18 cellular contexts compared by ENCODE assay signal in genomic region chr11:44453871-44454270, GRCh38.
A peak's percentile ranks its signal among the peaks of the same experiment; 100 is the strongest.
DNase-seq lines count a peak whose midpoint lies in the region; ATAC-seq and TF ChIP-seq lines count a peak whose summit lies in the region.
"Had no signal": no experiment of that assay in that cellular context is flagged by ENCODE, and none has a peak within 500 bp of the region (broad histone marks: within the 10 kb centered on the region; RNA-seq: fewer than 3 reads in every experiment).

No MANE protein-coding gene starts in this region.

- no peak for ATAC-seq in T-helper 17 cell
- ATAC-seq: GM12878, HCT116, HepG2 had no signal

- no peak overlapping the region for H3K4me3 Mint-ChIP-seq in activated CD4-positive, alpha-beta T cell treated with anti-CD3 and anti-CD28 coated beads, Interleukin-2, amount 10 ng/mL, durations not matched to agents 24 days and 14 days
- no peak overlapping the region for H3K4me3 Mint-ChIP-seq in T-helper 17 cell
- H3K4me3 Mint-ChIP-seq: CD14-positive monocyte; CD4-positive, alpha-beta memory T cell had no signal

- H3K9me3 ChIP-seq in tibial artery (no peaks in the 10 kb centered on the region), T-helper 17 cell (ENCODE audit: control insufficient read depth, low read length, poor library complexity, severe bottlenecking) (no peaks in the 10 kb centered on the region)

- DNase-seq in activated CD8-positive, alpha-beta memory T cell treated with anti-CD3 and anti-CD28 coated beads for 24 hours: peak; percentile 19
- no peak for DNase-seq in activated CD8-positive, alpha-beta memory T cell treated with anti-CD3 and anti-CD28 coated beads, Interleukin-2, amount 50 U/mL, for 4 hours
- peak; percentile 64 for DNase-seq in ELF-1 (ENCODE audit: low read depth, low spot score)
- peak; percentile 29 for DNase-seq in coronary artery (ENCODE audit: low spot score)
- DNase-seq in mesenteric fat pad (ENCODE audit: low spot score): peak; percentile 69
- no peak for DNase-seq in tibial artery
- DNase-seq in activated CD4-positive, alpha-beta T cell treated with anti-CD3 and anti-CD28 coated beads, Interleukin-2, amount 10 ng/mL, durations not matched to agents 24 days and 14 days: no peak
- no peak for DNase-seq in T-helper 17 cell
- DNase-seq: 8988T; CD4-positive, alpha-beta memory T cell; DMS153; DMS79; GOT3 had no signal

- H3K4me3 ChIP-seq in coronary artery (no peak overlapping the region), tibial artery (no peak overlapping the region)
- H3K4me3 ChIP-seq: BLaER1, GM12878 had no signal

- peaks cover 0 to 10% of the 10 kb centered on the region in 2 donors for H3K27me3 ChIP-seq in tibial artery
- H3K27me3 ChIP-seq: BLaER1 had no signal

- H3K36me3 ChIP-seq in tibial artery: no peaks in the 10 kb centered on the region
- H3K36me3 ChIP-seq: BLaER1 had no signal

- H3K27ac ChIP-seq in coronary artery: no peak overlapping the region
- H3K27ac ChIP-seq in tibial artery: no peak overlapping the region
- H3K27ac ChIP-seq: BLaER1 had no signal

- H3K36me3 Mint-ChIP-seq in activated CD4-positive, alpha-beta T cell treated with anti-CD3 and anti-CD28 coated beads, Interleukin-2, amount 10 ng/mL, durations not matched to agents 24 days and 14 days (ENCODE audit: low read depth): no peaks in the 10 kb centered on the region
- H3K36me3 Mint-ChIP-seq in T-helper 17 cell (ENCODE audit: low read depth): no peaks in the 10 kb centered on the region
- H3K36me3 Mint-ChIP-seq: CD14-positive monocyte; CD4-positive, alpha-beta memory T cell had no signal

- no peaks in the 10 kb centered on the region for H3K27me3 Mint-ChIP-seq in activated CD4-positive, alpha-beta T cell treated with anti-CD3 and anti-CD28 coated beads, Interleukin-2, amount 10 ng/mL, durations not matched to agents 24 days and 14 days
- H3K27me3 Mint-ChIP-seq in T-helper 17 cell: peaks cover 9% of the 10 kb centered on the region
- H3K27me3 Mint-ChIP-seq: CD4-positive, alpha-beta memory T cell had no signal

- no peak overlapping the region for H3K27ac Mint-ChIP-seq in activated CD4-positive, alpha-beta T cell treated with anti-CD3 and anti-CD28 coated beads, Interleukin-2, amount 10 ng/mL, durations not matched to agents 24 days and 14 days
- H3K27ac Mint-ChIP-seq in T-helper 17 cell: no peak overlapping the region
- H3K27ac Mint-ChIP-seq: CD14-positive monocyte had no signal

- no peaks in the 10 kb centered on the region for H3K4me1 ChIP-seq in tibial artery

- no peaks in the 10 kb centered on the region for H3K4me1 Mint-ChIP-seq in activated CD4-positive, alpha-beta T cell treated with anti-CD3 and anti-CD28 coated beads, Interleukin-2, amount 10 ng/mL, durations not matched to agents 24 days and 14 days
- H3K4me1 Mint-ChIP-seq in T-helper 17 cell: no peaks in the 10 kb centered on the region
- H3K4me1 Mint-ChIP-seq: CD14-positive monocyte; CD4-positive, alpha-beta memory T cell had no signal

- H3K9me3 Mint-ChIP-seq in activated CD4-positive, alpha-beta T cell treated with anti-CD3 and anti-CD28 coated beads, Interleukin-2, amount 10 ng/mL, durations not matched to agents 24 days and 14 days: no peaks in the 10 kb centered on the region
- H3K9me3 Mint-ChIP-seq: CD14-positive monocyte; CD4-positive, alpha-beta memory T cell had no signal

- TF ChIP-seq CTCF in coronary artery (IDR thresholded peaks at IDR 0.05) (no peak), tibial artery (IDR thresholded peaks at IDR 0.05) (no peak)

- intact Hi-C loops in tibial artery (cut with DNase I; ENCODE audit: low total_unique reads): no loop called here
- intact Hi-C loops in activated CD4-positive, alpha-beta T cell treated with anti-CD3 and anti-CD28 coated beads, Interleukin-2, amount 10 ng/mL, durations not matched to agents 24 days and 14 days (cut with micrococcal nuclease): no loop called here

Comparison
In these comparisons a context has a peak if more than half of its experiments do, and no peak if none do; other contexts are left out.
1. DNase-seq: peak in activated CD8-positive, alpha-beta memory T cell treated with anti-CD3 and anti-CD28 coated beads for 24 hours (single experiment), ELF-1 (single experiment), coronary artery (single experiment) and mesenteric fat pad (single experiment); none in activated CD8-positive, alpha-beta memory T cell treated with anti-CD3 and anti-CD28 coated beads, Interleukin-2, amount 50 U/mL, for 4 hours (single experiment), tibial artery (0 of 2), activated CD4-positive, alpha-beta T cell treated with anti-CD3 and anti-CD28 coated beads, Interleukin-2, amount 10 ng/mL, durations not matched to agents 24 days and 14 days (single experiment) and T-helper 17 cell (0 of 3).